30 cellular contexts compared by ENCODE assay signal in the genomic region with DNA sequence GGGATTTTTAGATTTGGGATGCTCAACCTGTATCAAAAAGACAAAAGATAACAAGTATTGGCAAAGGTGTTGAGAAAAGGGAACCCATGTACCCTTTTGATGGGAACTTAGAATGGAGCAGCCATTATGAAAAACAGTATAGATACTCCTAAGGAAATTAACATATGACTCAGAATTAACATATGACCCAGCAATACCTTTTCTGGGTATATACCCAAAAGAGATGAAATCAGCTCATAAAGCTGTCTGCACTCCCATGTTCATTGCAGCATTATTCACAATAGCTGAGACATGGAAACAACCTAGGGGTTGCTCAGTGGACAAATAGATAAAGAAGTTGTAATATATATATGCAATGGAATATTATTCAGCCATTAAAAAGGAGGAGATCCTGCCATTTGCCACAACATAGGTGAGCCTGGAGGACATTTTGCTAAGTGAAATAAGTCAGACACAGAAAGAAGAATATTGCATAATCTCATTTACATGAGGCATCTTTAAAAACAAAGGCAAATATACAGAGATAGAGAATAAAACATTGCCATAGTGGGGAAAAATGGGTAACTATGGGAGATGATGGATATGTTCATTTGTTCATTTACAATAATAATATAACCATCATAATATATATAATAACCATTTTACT.
"Had no signal": no experiment of that assay in that cellular context is flagged by ENCODE, and none has a peak within 500 bp of the region (broad histone marks: within the 10 kb centered on the region; RNA-seq: fewer than 3 reads in every experiment).

No MANE protein-coding gene starts in this region.

- H3K27me3 Mint-ChIP-seq: activated CD8-positive, alpha-beta T cell treated with anti-CD3 and anti-CD28 coated beads for 36 hours; activated naive CD4-positive, alpha-beta T cell treated with anti-CD3 and anti-CD28 coated beads, Interleukin-2, amount 50 U/mL, for 24 hours; activated naive CD8-positive, alpha-beta T cell treated with anti-CD3 and anti-CD28 coated beads, Interleukin-2, amount 10 ng/mL, durations not matched to agents 7 days and 5 days; effector memory CD8-positive, alpha-beta T cell had no signal

- DNase-seq: activated CD4-positive, alpha-beta T cell treated with anti-CD3 and anti-CD28 coated beads for 4 hours; activated CD4-positive, alpha-beta T cell treated with anti-CD3 and anti-CD28 coated beads, Interleukin-2, amount 50 U/mL, for 1 hour; activated CD4-positive, alpha-beta T cell treated with anti-CD3 and anti-CD28 coated beads, Interleukin-2, amount 50 U/mL, for 48 hours; activated CD8-positive, alpha-beta memory T cell treated with anti-CD3 and anti-CD28 coated beads for 24 hours; activated CD8-positive, alpha-beta T cell treated with anti-CD3 and anti-CD28 coated beads for 36 hours; activated effector memory CD4-positive, alpha-beta T cell treated with anti-CD3 and anti-CD28 coated beads, Interleukin-2, amount 50 U/mL, for 16 hours; activated naive CD4-positive, alpha-beta T cell treated with anti-CD3 and anti-CD28 coated beads for 36 hours; activated naive CD8-positive, alpha-beta T cell treated with anti-CD3 and anti-CD28 coated beads, Interleukin-2, amount 10 ng/mL, durations not matched to agents 7 days and 5 days; activated T-cell treated with anti-CD3 and anti-CD28 coated beads, Interleukin-2, amount 50 U/mL, for 4 hours; amniotic stem cell; anterior cingulate cortex; brain microvascular endothelial cell; cortex of kidney; dermis blood vessel endothelial cell; effector CD4-positive, alpha-beta T cell; effector memory CD8-positive, alpha-beta T cell; erythroblast; foreskin keratinocyte; gastrocnemius medialis; glutamatergic neuron; heart left ventricle; T-helper 2 cell had no signal

- H3K4me1 Mint-ChIP-seq: activated naive CD8-positive, alpha-beta T cell treated with anti-CD3 and anti-CD28 coated beads, Interleukin-2, amount 10 ng/mL, durations not matched to agents 7 days and 5 days had no signal

- FAIRE-seq: astrocyte, bronchial epithelial cell, colon had no signal

- H3K36me3 ChIP-seq: brain microvascular endothelial cell, esophagus muscularis mucosa, gastrocnemius medialis, heart left ventricle had no signal

- H3K27me3 ChIP-seq: brain microvascular endothelial cell, esophagus muscularis mucosa, foreskin keratinocyte, gastrocnemius medialis, heart left ventricle had no signal

- H3K4me3 ChIP-seq: esophagus muscularis mucosa, gastrocnemius medialis, heart left ventricle had no signal

- H3K4me1 ChIP-seq: foreskin keratinocyte had no signal

- H3K4me3 Mint-ChIP-seq: activated CD8-positive, alpha-beta T cell treated with anti-CD3 and anti-CD28 coated beads for 36 hours; activated naive CD4-positive, alpha-beta T cell treated with anti-CD3 and anti-CD28 coated beads for 36 hours; activated naive CD4-positive, alpha-beta T cell treated with anti-CD3 and anti-CD28 coated beads, Interleukin-2, amount 50 U/mL, for 24 hours; activated naive CD8-positive, alpha-beta T cell treated with anti-CD3 and anti-CD28 coated beads, Interleukin-2, amount 10 ng/mL, durations not matched to agents 7 days and 5 days; activated T-cell treated with anti-CD3 and anti-CD28 coated beads, Interleukin-2, amount 50 U/mL, for 4 hours; effector memory CD8-positive, alpha-beta T cell; WTC11 had no signal

- H3K9me3 Mint-ChIP-seq: activated naive CD4-positive, alpha-beta T cell treated with anti-CD3 and anti-CD28 coated beads for 36 hours; effector memory CD8-positive, alpha-beta T cell had no signal

- H3K27ac ChIP-seq: brain microvascular endothelial cell, esophagus muscularis mucosa, foreskin keratinocyte, heart left ventricle, VCaP had no signal

- H3K27ac Mint-ChIP-seq: activated CD8-positive, alpha-beta T cell treated with anti-CD3 and anti-CD28 coated beads for 36 hours; activated naive CD4-positive, alpha-beta T cell treated with anti-CD3 and anti-CD28 coated beads for 36 hours; activated naive CD4-positive, alpha-beta T cell treated with anti-CD3 and anti-CD28 coated beads, Interleukin-2, amount 50 U/mL, for 24 hours; activated naive CD8-positive, alpha-beta T cell treated with anti-CD3 and anti-CD28 coated beads, Interleukin-2, amount 10 ng/mL, durations not matched to agents 7 days and 5 days; activated T-helper 2 cell treated with anti-CD3 and anti-CD28 coated beads, Interferon-gamma antibody, Interleukin-2, Interleukin-4, amounts not matched to agents 10 μg/mL and 5 μg/mL and 100 μg/mL, durations not matched to agents 14 hours and 24 hours and 36 hours; WTC11 had no signal

- H3K36me3 Mint-ChIP-seq: WTC11 had no signal

- ATAC-seq: activated CD8-positive, alpha-beta T cell treated with anti-CD3 and anti-CD28 coated beads for 36 hours; effector memory CD8-positive, alpha-beta T cell; foreskin keratinocyte; gastrocnemius medialis; heart left ventricle; WTC11 had no signal

- H3K9me3 ChIP-seq: esophagus muscularis mucosa, gastrocnemius medialis had no signal
